Comparison of ENCODE assay signal across 23 cellular contexts in genomic region chr5:2488593-2488992, GRCh38.
DNase-seq lines count a peak whose midpoint lies in the region; ATAC-seq and TF ChIP-seq lines count a peak whose summit lies in the region.
"Had no signal": no experiment of that assay in that cellular context is flagged by ENCODE, and none has a peak within 500 bp of the region (broad histone marks: within the 10 kb centered on the region; RNA-seq: fewer than 3 reads in every experiment).

No MANE protein-coding gene starts in this region.

- no peaks in the 10 kb centered on the region for H3K4me1 ChIP-seq in upper lobe of right lung
- H3K4me1 ChIP-seq: A549, BE2C, BLaER1 had no signal

- H3K9me3 Mint-ChIP-seq in stimulated activated naive CD8-positive, alpha-beta T cell treated with anti-CD3 and anti-CD28 coated beads, Interleukin-15, amount 100 ng/mL, for 72 hours, result no peaks in the 10 kb centered on the region

- H3K27ac Mint-ChIP-seq in stimulated activated naive CD8-positive, alpha-beta T cell treated with anti-CD3 and anti-CD28 coated beads, Interleukin-15, amount 100 ng/mL, for 72 hours, result no peak overlapping the region
- H3K27ac Mint-ChIP-seq: CD14-positive monocyte; CD4-positive, alpha-beta memory T cell; CD4-positive, CD25-positive, alpha-beta regulatory T cell; CD8-positive, alpha-beta memory T cell had no signal

- H3K9me3 ChIP-seq in upper lobe of right lung, result no peaks in the 10 kb centered on the region
- H3K9me3 ChIP-seq: A549, BLaER1 had no signal

- DNase-seq in RPMI8226 (peak; percentile 60), islet precursor cell (peak; percentile 33), upper lobe of right lung (peak; percentile 37), AG20443 (ENCODE audit: low spot score) (no peak)
- no peak for DNase-seq in stimulated activated naive CD8-positive, alpha-beta T cell treated with anti-CD3 and anti-CD28 coated beads, Interleukin-15, amount 100 ng/mL, for 72 hours
- DNase-seq: BE2C; C1 segment of cervical spinal cord; CD4-positive, alpha-beta memory T cell; CD4-positive, CD25-positive, alpha-beta regulatory T cell; CD8-positive, alpha-beta memory T cell; COR-L47; DMS 273 treated with DMSO at 0.1 percent for 48 hours; DMS153; DMS53; DMS79; DND-41; EL; GDM1 had no signal

- H3K4me1 Mint-ChIP-seq in stimulated activated naive CD8-positive, alpha-beta T cell treated with anti-CD3 and anti-CD28 coated beads, Interleukin-15, amount 100 ng/mL, for 72 hours, result no peaks in the 10 kb centered on the region
- H3K4me1 Mint-ChIP-seq: CD14-positive monocyte; CD4-positive, alpha-beta memory T cell; CD4-positive, CD25-positive, alpha-beta regulatory T cell; CD8-positive, alpha-beta memory T cell had no signal

- no peak overlapping the region for H3K4me3 Mint-ChIP-seq in stimulated activated naive CD8-positive, alpha-beta T cell treated with anti-CD3 and anti-CD28 coated beads, Interleukin-15, amount 100 ng/mL, for 72 hours
- H3K4me3 Mint-ChIP-seq: CD14-positive monocyte; CD4-positive, alpha-beta memory T cell; CD4-positive, CD25-positive, alpha-beta regulatory T cell; CD8-positive, alpha-beta memory T cell had no signal

- TF ChIP-seq CTCF in upper lobe of right lung (IDR thresholded peaks at IDR 0.05), result no peak

- ATAC-seq in upper lobe of right lung, result no peak
- no peak for ATAC-seq in stimulated activated naive CD8-positive, alpha-beta T cell treated with anti-CD3 and anti-CD28 coated beads, Interleukin-15, amount 100 ng/mL, for 72 hours
- ATAC-seq: A549, GM12878 had no signal

- H3K36me3 ChIP-seq in upper lobe of right lung, result no peaks in the 10 kb centered on the region
- H3K36me3 ChIP-seq: BE2C, BLaER1 had no signal

- H3K4me3 ChIP-seq in upper lobe of right lung, result no peak overlapping the region
- H3K4me3 ChIP-seq: A549, BLaER1, GM12878 had no signal

- H3K27me3 Mint-ChIP-seq in stimulated activated naive CD8-positive, alpha-beta T cell treated with anti-CD3 and anti-CD28 coated beads, Interleukin-15, amount 100 ng/mL, for 72 hours, result no peaks in the 10 kb centered on the region
- H3K27me3 Mint-ChIP-seq: CD4-positive, alpha-beta memory T cell; CD4-positive, CD25-positive, alpha-beta regulatory T cell; CD8-positive, alpha-beta memory T cell had no signal

- intact Hi-C loops in upper lobe of right lung (cut with DNase I), result no loop called here

- H3K27ac ChIP-seq in upper lobe of right lung, result no peak overlapping the region
- H3K27ac ChIP-seq: 22Rv1, A549, BLaER1 had no signal

- no peaks in the 10 kb centered on the region for H3K27me3 ChIP-seq in upper lobe of right lung
- H3K27me3 ChIP-seq: BE2C, BLaER1 had no signal

Comparison
In these comparisons a context has a peak if more than half of its experiments do, and no peak if none do; other contexts are left out.
1. DNase-seq: peak in RPMI8226 (single experiment), islet precursor cell (single experiment) and upper lobe of right lung (single experiment); none in stimulated activated naive CD8-positive, alpha-beta T cell treated with anti-CD3 and anti-CD28 coated beads, Interleukin-15, amount 100 ng/mL, for 72 hours (0 of 2) and AG20443 (single experiment).